ENCODE assay signal across 16 cellular contexts in genomic region chr6:36110863-36111262, GRCh38.
"Had no signal": no experiment of that assay in that cellular context is flagged by ENCODE, and none has a peak within 500 bp of the region (broad histone marks: within the 10 kb centered on the region; RNA-seq: fewer than 3 reads in every experiment).

No MANE protein-coding gene starts in this region.

- H3K9me3 ChIP-seq: body of pancreas, colonic mucosa, esophagus squamous epithelium, left ventricle myocardium inferior, mucosa of descending colon, right lobe of liver, spleen had no signal

- H3K27ac Mint-ChIP-seq: activated naive CD8-positive, alpha-beta T cell treated with anti-CD3 and anti-CD28 coated beads for 36 hours; WTC11 had no signal

- H3K4me3 ChIP-seq: body of pancreas, colonic mucosa, esophagus squamous epithelium, left ventricle myocardium inferior, mucosa of descending colon, right lobe of liver, spleen had no signal

- ATAC-seq: body of pancreas, mucosa of descending colon, right lobe of liver, WTC11 had no signal

- H3K4me1 ChIP-seq: body of pancreas, right lobe of liver had no signal

- H3K27me3 Mint-ChIP-seq: activated CD4-positive, alpha-beta T cell treated with anti-CD3 and anti-CD28 coated beads, Interleukin-2, amount 10 ng/mL, durations not matched to agents 7 days and 5 days; activated naive CD8-positive, alpha-beta T cell treated with anti-CD3 and anti-CD28 coated beads for 36 hours had no signal

- H3K4me3 Mint-ChIP-seq: activated CD4-positive, alpha-beta T cell treated with anti-CD3 and anti-CD28 coated beads, Interleukin-2, amount 10 ng/mL, durations not matched to agents 7 days and 5 days; activated naive CD8-positive, alpha-beta T cell treated with anti-CD3 and anti-CD28 coated beads for 36 hours; WTC11 had no signal

- H3K27ac ChIP-seq: body of pancreas, colonic mucosa, esophagus squamous epithelium, left ventricle myocardium inferior, right lobe of liver had no signal

- DNase-seq: activated CD4-positive, alpha-beta T cell treated with anti-CD3 and anti-CD28 coated beads, Interleukin-2, amount 10 ng/mL, durations not matched to agents 7 days and 5 days; activated naive CD8-positive, alpha-beta T cell treated with anti-CD3 and anti-CD28 coated beads for 36 hours; activated T-cell treated with anti-CD3 and anti-CD28 coated beads for 4 hours; amygdala; body of pancreas; central memory CD4-positive, alpha-beta T cell; colonic mucosa; esophagus squamous epithelium; hypothalamus; kidney; left ventricle myocardium inferior; mucosa of descending colon; right lobe of liver; spleen; T-helper 2 cell had no signal

- H3K36me3 ChIP-seq: colonic mucosa had no signal

- H3K9me3 Mint-ChIP-seq: activated CD4-positive, alpha-beta T cell treated with anti-CD3 and anti-CD28 coated beads, Interleukin-2, amount 10 ng/mL, durations not matched to agents 7 days and 5 days; activated naive CD8-positive, alpha-beta T cell treated with anti-CD3 and anti-CD28 coated beads for 36 hours; WTC11 had no signal

- H3K27me3 ChIP-seq: body of pancreas, colonic mucosa, esophagus squamous epithelium, right lobe of liver, spleen had no signal
